11 cellular contexts compared by ENCODE assay signal in genomic region chr11:117456027-117456720, GRCh38.
A peak's percentile ranks its signal among the peaks of the same experiment; 100 is the strongest.
DNase-seq lines count a peak whose midpoint lies in the region; ATAC-seq, FAIRE-seq and TF ChIP-seq lines count a peak whose summit lies in the region.
"Had no signal": no experiment of that assay in that cellular context is flagged by ENCODE, and none has a peak within 500 bp of the region (broad histone marks: within the 10 kb centered on the region; RNA-seq: fewer than 3 reads in every experiment).

No MANE protein-coding gene starts in this region.

- DNase-seq in GM13976 (ENCODE audit: low spot score) (peak; percentile 83), mucosa of gallbladder (ENCODE audit: low spot score) (no peak), colonic mucosa (no peak), GM12891 (ENCODE audit: insufficient read length, low spot score) (no peak)
- peak; percentile 70 to 71 for DNase-seq in activated T-cell treated with anti-CD3 and anti-CD28 coated beads, Interleukin-2, amount 50 U/mL, for 72 hours
- no peak for DNase-seq in CD8-positive, alpha-beta memory T cell
- DNase-seq: Calu3, islet precursor cell, NCI-H1694 treated with DMSO at 0.1 percent for 48 hours had no signal

- CTCF ChIA-PET in CD8-positive, alpha-beta memory T cell (lab: Charles Lee) = interaction anchor here (0.6 to 1.6 kb wide), 2 partner anchors 30 to 470 kb away, joined by 3 to 4 read pairs; no protein-coding TSS in a partner anchor

- H3K9me3 Mint-ChIP-seq in activated T-cell treated with anti-CD3 and anti-CD28 coated beads, Interleukin-2, amount 50 U/mL, for 72 hours = peaks cover 6 to 12% of the 10 kb centered on the region in 2 donors
- peaks cover 8 to 21% (median 12%) of the 10 kb centered on the region in 5 donors for H3K9me3 Mint-ChIP-seq in CD8-positive, alpha-beta memory T cell

- intact Hi-C loops in colonic mucosa (cut with DNase I) = no loop called here

- peak overlapping the region; percentile 10 to 74 for H3K4me3 Mint-ChIP-seq in activated T-cell treated with anti-CD3 and anti-CD28 coated beads, Interleukin-2, amount 50 U/mL, for 72 hours
- no peak overlapping the region for H3K4me3 Mint-ChIP-seq in CD8-positive, alpha-beta memory T cell

- H3K27ac Mint-ChIP-seq in activated T-cell treated with anti-CD3 and anti-CD28 coated beads, Interleukin-2, amount 50 U/mL, for 72 hours = peak overlapping the region; percentile 88
- H3K27ac Mint-ChIP-seq in CD8-positive, alpha-beta memory T cell = peak overlapping the region in 2 of 8 donors; percentile 15 to 23

- no peak overlapping the region for H3K27ac ChIP-seq in colonic mucosa
- no peak overlapping the region for H3K27ac ChIP-seq in CD8-positive, alpha-beta memory T cell (ENCODE audit: low read depth, low read length)

- no peak overlapping the region for H3K4me3 ChIP-seq in colonic mucosa
- H3K4me3 ChIP-seq in CD8-positive, alpha-beta memory T cell (ENCODE audit: low read length) = no peak overlapping the region

- no peak for TF ChIP-seq POLR2A in GM12891 (IDR thresholded peaks at IDR 0.05; ENCODE audit: low read depth, low read length)

- H3K4me1 ChIP-seq in colonic mucosa = no peaks in the 10 kb centered on the region
- H3K4me1 ChIP-seq in CD8-positive, alpha-beta memory T cell (ENCODE audit: insufficient read depth, low read length) = no peaks in the 10 kb centered on the region

- peaks cover 24% of the 10 kb centered on the region for H3K4me1 Mint-ChIP-seq in activated T-cell treated with anti-CD3 and anti-CD28 coated beads, Interleukin-2, amount 50 U/mL, for 72 hours (ENCODE audit: low read depth)
- H3K4me1 Mint-ChIP-seq in CD8-positive, alpha-beta memory T cell = no peaks in the 10 kb centered on the region

- POLR2A ChIA-PET in CD8-positive, alpha-beta memory T cell (lab: Charles Lee) = no interaction called here

- no peak overlapping the region for H3K9ac ChIP-seq in colonic mucosa (ENCODE audit: low read depth in 2 of 2, low read length in 2 of 2)

- peaks cover 9 to 12% of the 10 kb centered on the region in 2 donors for H3K36me3 Mint-ChIP-seq in activated T-cell treated with anti-CD3 and anti-CD28 coated beads, Interleukin-2, amount 50 U/mL, for 72 hours (ENCODE audit: insufficient read depth in 2 of 2)
- peaks cover 0 to 14% (median 5%) of the 10 kb centered on the region in 3 donors for H3K36me3 Mint-ChIP-seq in CD8-positive, alpha-beta memory T cell

- H3K36me3 ChIP-seq in colonic mucosa = no peaks in the 10 kb centered on the region
- no peaks in the 10 kb centered on the region for H3K36me3 ChIP-seq in CD8-positive, alpha-beta memory T cell (ENCODE audit: insufficient read depth, low read length)

- in situ Hi-C loops in GM13976 (cut with MboI; ENCODE audit: low sequenced_read_pairs, unreplicated experiment) = no loop called here

- peak; percentile 83 for ATAC-seq in GM19035 (IDR thresholded peaks at IDR 0.05; ENCODE audit: unreplicated experiment)
- peak; percentile 63 for ATAC-seq in HG02973 (IDR thresholded peaks at IDR 0.05; ENCODE audit: unreplicated experiment)
- peak; percentile 94 to 95 for ATAC-seq in activated T-cell treated with anti-CD3 and anti-CD28 coated beads, Interleukin-2, amount 50 U/mL, for 72 hours (replicated peaks in 1 of 2)

- no peak for FAIRE-seq in GM12891 (lab: Jason Lieb, UNC)

- no peaks in the 10 kb centered on the region for H3K27me3 ChIP-seq in colonic mucosa
- no peaks in the 10 kb centered on the region for H3K27me3 ChIP-seq in CD8-positive, alpha-beta memory T cell (ENCODE audit: insufficient read depth, low read length, poor library complexity, severe bottlenecking)

- no peak for TF ChIP-seq CTCF in GM13976 (IDR thresholded peaks at IDR 0.05; ENCODE audit: borderline replicate concordance, control extremely low read depth, extremely low read depth, insufficient read depth, missing control alignments)
- TF ChIP-seq CTCF in colonic mucosa (IDR thresholded peaks at IDR 0.05) = no peak

- peaks cover 10% of the 10 kb centered on the region for H3K27me3 Mint-ChIP-seq in activated T-cell treated with anti-CD3 and anti-CD28 coated beads, Interleukin-2, amount 50 U/mL, for 72 hours (ENCODE audit: low read depth)
- H3K27me3 Mint-ChIP-seq in CD8-positive, alpha-beta memory T cell = peaks cover 14 to 19% of the 10 kb centered on the region in 2 donors

- no peaks in the 10 kb centered on the region for H3K9me3 ChIP-seq in colonic mucosa
- H3K9me3 ChIP-seq in CD8-positive, alpha-beta memory T cell (ENCODE audit: low read length) = no peaks in the 10 kb centered on the region

TF ChIP-seq in GM12891, 5 proteins besides CTCF, POLR2A, EP300 and RAD21:
- no peak for TF ChIP-seq POLR2AphosphoS5 (IDR thresholded peaks at IDR 0.05; ENCODE audit: low read depth, low read length)
- TF ChIP-seq TAF1 (IDR thresholded peaks at IDR 0.05; ENCODE audit: low read depth, low read length) = no peak
- TF ChIP-seq SPI1 (IDR thresholded peaks at IDR 0.05; ENCODE audit: low read depth, low read length) = no peak
- TF ChIP-seq POU2F2 (IDR thresholded peaks at IDR 0.05; ENCODE audit: low read depth, low read length) = no peak
- no peak for TF ChIP-seq PAX5 (IDR thresholded peaks at IDR 0.05; ENCODE audit: insufficient read depth, low read length, severe bottlenecking)
TF ChIP-seq in GM12891: peak in this region for 0.

Comparison
In these comparisons a context has a peak if more than half of its experiments do, and no peak if none do; other contexts are left out.
1. DNase-seq: peak in GM13976 (single experiment) and activated T-cell treated with anti-CD3 and anti-CD28 coated beads, Interleukin-2, amount 50 U/mL, for 72 hours (2 of 2); none in mucosa of gallbladder (single experiment), colonic mucosa (single experiment), CD8-positive, alpha-beta memory T cell (0 of 5) and GM12891 (single experiment).
2. H3K4me3 Mint-ChIP-seq: peak in activated T-cell treated with anti-CD3 and anti-CD28 coated beads, Interleukin-2, amount 50 U/mL, for 72 hours (2 of 2); none in CD8-positive, alpha-beta memory T cell (0 of 7).
3. Peak in every context shown above with its lines, with median percentiles within 50 percentile points of each other: ATAC-seq.